Comparison of ENCODE assay signal across 20 cellular contexts in genomic region chr3:124883191-124883747, GRCh38. TPM values are rescaled to one million over a fixed set of nuclear protein-coding genes. Genes with fewer than 3 reads are reported as not detected.
A peak's percentile ranks its signal among the peaks of the same experiment; 100 is the strongest.
DNase-seq lines count a peak whose midpoint lies in the region; ATAC-seq and TF ChIP-seq lines count a peak whose summit lies in the region.
"Had no signal": no experiment of that assay in that cellular context is flagged by ENCODE, and none has a peak within 500 bp of the region (broad histone marks: within the 10 kb centered on the region; RNA-seq: fewer than 3 reads in every experiment).

No MANE protein-coding gene starts in this region.

- H3K9ac ChIP-seq in IMR-90 (ENCODE audit: low read depth, low read length), result no peak overlapping the region

- no peak overlapping the region for H3K4me2 ChIP-seq in IMR-90 (ENCODE audit: low read depth, low read length)

- no peak for TF ChIP-seq RAD21 in IMR-90 (IDR thresholded peaks at IDR 0.05; ENCODE audit: low read length)

- H3K4me1 ChIP-seq in IMR-90 (ENCODE audit: control insufficient read depth, insufficient read depth, low read length) (peaks cover 25% of the 10 kb centered on the region), tibial artery (peaks cover 4 to 82% (median 54%) of the 10 kb centered on the region in 4 donors)

- peaks cover 11 to 63% of the 10 kb centered on the region in 2 experiments; a peak in 3 of 4 replicates for H3K79me1 ChIP-seq in IMR-90 (ENCODE audit: low read depth in 1 of 2, low read length in 2 of 2)

- WGBS in IMR-90 (ENCODE audit: extremely low coverage in 2 of 2, insufficient read length in 1 of 2), 2 experiments, result 100% methylated on average over 1 of the region's 5 CpGs; no CpG with 5 or more reads in 1 of the 2 experiments

- H2AK9ac ChIP-seq in IMR-90 (replicated peaks; ENCODE audit: low read depth, low read length, poor library complexity), result peak overlapping the region; percentile 12

- H3K27me3 ChIP-seq in IMR-90 (ENCODE audit: control insufficient read depth, insufficient read depth, low read length) (no peaks in the 10 kb centered on the region), brain microvascular endothelial cell (replicated peaks) (no peaks in the 10 kb centered on the region), tibial artery (no peaks in the 10 kb centered on the region)
- H3K27me3 ChIP-seq: thyroid gland had no signal

- H3K4ac ChIP-seq in IMR-90 (ENCODE audit: low read depth, low read length), result peak overlapping the region; percentile 87

- no peak for ATAC-seq in IMR-90 (ENCODE audit: low read depth)
- ATAC-seq: activated T-cell treated with anti-CD3 and anti-CD28 coated beads, Interleukin-2, amount 50 U/mL, for 72 hours; K562 had no signal

- dilution Hi-C loops in IMR-90 (cut with HindIII; ENCODE audit: low sequenced_read_pairs, unreplicated experiment), result loop anchor here (25.0 kb wide), 1 partner anchor 121 kb away; no protein-coding TSS in a partner anchor

- no peak overlapping the region for H3K4me3 Mint-ChIP-seq in activated CD4-positive, alpha-beta memory T cell treated with anti-CD3 and anti-CD28 coated beads, Interleukin-2, amount 10 ng/mL, durations not matched to agents 7 days and 5 days
- no peak overlapping the region for H3K4me3 Mint-ChIP-seq in glutamatergic neuron (ENCODE audit: unreplicated experiment)
- H3K4me3 Mint-ChIP-seq: activated naive CD8-positive, alpha-beta T cell treated with anti-CD3 and anti-CD28 coated beads for 36 hours; activated T-cell treated with anti-CD3 and anti-CD28 coated beads, Interleukin-2, amount 50 U/mL, for 72 hours had no signal

- BruUV-seq in IMR-90 (replicated peaks; lab: Mats Ljungman, UMichigan), result no TSS peak

- H4K5ac ChIP-seq in IMR-90 (ENCODE audit: low read depth, low read length), result peak overlapping the region; percentile 52

- no peak overlapping the region for H3K56ac ChIP-seq in IMR-90 (ENCODE audit: extremely low read depth, insufficient read depth, low read length)

- H2AK5ac ChIP-seq in IMR-90 (ENCODE audit: low read depth, low read length), result peak overlapping the region; percentile 82

- H3K9me3 ChIP-seq in IMR-90 (ENCODE audit: control insufficient read depth, insufficient read depth, low read length), result no peaks in the 10 kb centered on the region
- no peaks in the 10 kb centered on the region for H3K9me3 ChIP-seq in tibial artery
- H3K9me3 ChIP-seq: thyroid gland had no signal

- CTCF ChIA-PET in IMR-90 (lab: Yijun Ruan, JAX), result interaction anchor here (1.6 kb wide), 1 partner anchor 18 kb away, joined by 3 read pairs; no protein-coding TSS in a partner anchor
- CTCF ChIA-PET in activated CD4-positive, alpha-beta memory T cell treated with anti-CD3 and anti-CD28 coated beads, Interleukin-2, amount 10 ng/mL, durations not matched to agents 7 days and 5 days (lab: Charles Lee), result no interaction called here

- no peaks in the 10 kb centered on the region for H3K9me3 Mint-ChIP-seq in activated CD4-positive, alpha-beta memory T cell treated with anti-CD3 and anti-CD28 coated beads, Interleukin-2, amount 10 ng/mL, durations not matched to agents 7 days and 5 days
- H3K9me3 Mint-ChIP-seq in glutamatergic neuron (ENCODE audit: unreplicated experiment), result peaks cover 2% of the 10 kb centered on the region
- H3K9me3 Mint-ChIP-seq: activated naive CD8-positive, alpha-beta T cell treated with anti-CD3 and anti-CD28 coated beads for 36 hours; activated T-cell treated with anti-CD3 and anti-CD28 coated beads, Interleukin-2, amount 50 U/mL, for 72 hours had no signal

- peak overlapping the region; percentile 60 for H3K23ac ChIP-seq in IMR-90 (ENCODE audit: low read depth, low read length)

- no peak for TF ChIP-seq CTCF in IMR-90 (conservative IDR thresholded peaks at IDR 0.05; ENCODE audit: low read depth, low read length)
- TF ChIP-seq CTCF in brain microvascular endothelial cell (IDR thresholded peaks at IDR 0.05; ENCODE audit: low read depth, low read length, missing control alignments), result no peak
- no peak for TF ChIP-seq CTCF in tibial artery (IDR thresholded peaks at IDR 0.05)
- TF ChIP-seq CTCF in glutamatergic neuron (IDR thresholded peaks at IDR 0.05; ENCODE audit: partially characterized antibody, unreplicated experiment), result no peak

- H2BK5ac ChIP-seq in IMR-90 (ENCODE audit: low read depth, low read length, poor library complexity, severe bottlenecking), result peak overlapping the region; percentile 22

- DNase-seq in IMR-90 (no peak), brain microvascular endothelial cell (no peak), mesenteric fat pad (ENCODE audit: low spot score) (peak; percentile 14), tibial artery (no peak), NCI-H1417 (lab: John Stamatoyannopoulos, UW) (no peak), glutamatergic neuron (no peak)
- DNase-seq in activated CD4-positive, alpha-beta memory T cell treated with anti-CD3 and anti-CD28 coated beads, Interleukin-2, amount 10 ng/mL, durations not matched to agents 7 days and 5 days, result no peak
- DNase-seq: activated CD4-positive, alpha-beta T cell treated with anti-CD3 and anti-CD28 coated beads, Interleukin-2, amount 50 U/mL, for 48 hours; activated naive CD8-positive, alpha-beta T cell treated with anti-CD3 and anti-CD28 coated beads for 36 hours; activated T-cell treated with anti-CD3 and anti-CD28 coated beads, Interleukin-2, amount 50 U/mL, for 72 hours; C1 segment of cervical spinal cord; cerebellar nuclear complex; DMS53; islet precursor cell; NCI-H1092; NCI-H2107; thyroid gland had no signal

- peak overlapping the region in 1 of 2 experiments; percentile 61; a peak in 2 of 4 replicates for H4K8ac ChIP-seq in IMR-90 (ENCODE audit: low read depth in 2 of 2, low read length in 2 of 2)

- peak overlapping the region; percentile 60 for H4K91ac ChIP-seq in IMR-90 (ENCODE audit: insufficient read depth, low read depth, low read length)

- TF ChIP-seq POLR2A in IMR-90 (IDR thresholded peaks at IDR 0.05; ENCODE audit: low read depth, low read length), result no peak

- peak overlapping the region; percentile 80 for H2BK120ac ChIP-seq in IMR-90 (ENCODE audit: low read depth, low read length)

- intact Hi-C loops in IMR-90 (cut with micrococcal nuclease) (no loop called here), tibial artery (cut with DNase I; ENCODE audit: low total_unique reads) (loop anchor here (10.0 kb wide), 1 partner anchor 48 kb away; no protein-coding TSS in a partner anchor)

- peak overlapping the region; percentile 20 for H3K18ac ChIP-seq in IMR-90 (ENCODE audit: low read depth, low read length)

- in situ Hi-C loops in IMR-90 (cut with MboI; ENCODE audit: low sequenced_read_pairs), result no loop called here
- in situ Hi-C loops in brain microvascular endothelial cell (cut with HindIII; ENCODE audit: low pct_ligation_motif_present, low sequenced_read_pairs), result loop anchor here (25.0 kb wide), 1 partner anchor 121 kb away; no protein-coding TSS in a partner anchor

- H3K4me1 Mint-ChIP-seq in activated CD4-positive, alpha-beta memory T cell treated with anti-CD3 and anti-CD28 coated beads, Interleukin-2, amount 10 ng/mL, durations not matched to agents 7 days and 5 days, result peaks cover 19% of the 10 kb centered on the region
- H3K4me1 Mint-ChIP-seq in glutamatergic neuron (ENCODE audit: low read depth, unreplicated experiment), result peaks cover 13% of the 10 kb centered on the region

- H2BK15ac ChIP-seq in IMR-90 (ENCODE audit: low read depth, low read length), result peak overlapping the region; percentile 82

- H3K4me3 ChIP-seq in IMR-90 (ENCODE audit: insufficient read depth, low read depth, low read length), result no peak overlapping the region
- no peak overlapping the region for H3K4me3 ChIP-seq in brain microvascular endothelial cell (ENCODE audit: low read depth, low read length)
- no peak overlapping the region for H3K4me3 ChIP-seq in tibial artery
- H3K4me3 ChIP-seq: K562, skin epidermis, thyroid gland had no signal

- H2AFZ ChIP-seq in IMR-90 (replicated peaks; ENCODE audit: low read length, poor library complexity), result no peak overlapping the region

- no peaks in the 10 kb centered on the region for H3K36me3 Mint-ChIP-seq in activated CD4-positive, alpha-beta memory T cell treated with anti-CD3 and anti-CD28 coated beads, Interleukin-2, amount 10 ng/mL, durations not matched to agents 7 days and 5 days (ENCODE audit: low read depth)
- H3K36me3 Mint-ChIP-seq in glutamatergic neuron (ENCODE audit: unreplicated experiment), result no peaks in the 10 kb centered on the region
- H3K36me3 Mint-ChIP-seq: activated naive CD8-positive, alpha-beta T cell treated with anti-CD3 and anti-CD28 coated beads for 36 hours had no signal

- H3K36me3 ChIP-seq in IMR-90 (ENCODE audit: control insufficient read depth, insufficient read depth, low read length), result no peaks in the 10 kb centered on the region; the same call in none of the 2 replicates
- no peaks in the 10 kb centered on the region for H3K36me3 ChIP-seq in brain microvascular endothelial cell (replicated peaks)
- no peaks in the 10 kb centered on the region for H3K36me3 ChIP-seq in tibial artery
- H3K36me3 ChIP-seq: thyroid gland had no signal

- POLR2A ChIA-PET in IMR-90 (lab: Charles Lee; ENCODE audit: unreplicated experiment), result no interaction called here
- POLR2A ChIA-PET in activated CD4-positive, alpha-beta memory T cell treated with anti-CD3 and anti-CD28 coated beads, Interleukin-2, amount 10 ng/mL, durations not matched to agents 7 days and 5 days (lab: Charles Lee), result no interaction called here

- H3K14ac ChIP-seq in IMR-90 (replicated peaks; ENCODE audit: low read depth, low read length), result peak overlapping the region; percentile 81

- H2BK20ac ChIP-seq in IMR-90 (ENCODE audit: low read depth, low read length), result peak overlapping the region; percentile 66

- H3K27ac Mint-ChIP-seq in activated CD4-positive, alpha-beta memory T cell treated with anti-CD3 and anti-CD28 coated beads, Interleukin-2, amount 10 ng/mL, durations not matched to agents 7 days and 5 days, result no peak overlapping the region
- H3K27ac Mint-ChIP-seq in glutamatergic neuron (ENCODE audit: unreplicated experiment), result no peak overlapping the region
- H3K27ac Mint-ChIP-seq: activated naive CD8-positive, alpha-beta T cell treated with anti-CD3 and anti-CD28 coated beads for 36 hours; activated T-cell treated with anti-CD3 and anti-CD28 coated beads, Interleukin-2, amount 50 U/mL, for 72 hours had no signal

- peaks cover 54% of the 10 kb centered on the region for H3K27me3 Mint-ChIP-seq in activated CD4-positive, alpha-beta memory T cell treated with anti-CD3 and anti-CD28 coated beads, Interleukin-2, amount 10 ng/mL, durations not matched to agents 7 days and 5 days
- H3K27me3 Mint-ChIP-seq in glutamatergic neuron (ENCODE audit: unreplicated experiment), result peaks cover 9% of the 10 kb centered on the region

- peaks cover 33% of the 10 kb centered on the region for H3K9me1 ChIP-seq in IMR-90 (ENCODE audit: insufficient read depth, low read length)

- H4K20me1 ChIP-seq in IMR-90 (ENCODE audit: insufficient read depth, low read length), result peaks cover 12% of the 10 kb centered on the region

- H3K27ac ChIP-seq in IMR-90 (ENCODE audit: insufficient read depth, low read length), result no peak overlapping the region; the same call in 1 of the 2 replicates
- peak overlapping the region; percentile 57 for H3K27ac ChIP-seq in brain microvascular endothelial cell
- peak overlapping the region; percentile 98 to 99 for H3K27ac ChIP-seq in tibial artery
- H3K27ac ChIP-seq: thyroid gland had no signal

RNA-seq across cellular contexts. Expression of gene ITGB5, which starts 3.9 kb away (rescaled TPM):
- 71.7 and 85.0 TPM in 2 replicates for total RNA-seq in IMR-90 (2012; rRNA removed)
- polyA plus RNA-seq in IMR-90 (2012; rRNA removed), result 101 and 102 TPM in 2 replicates
- polyA plus RNA-seq in IMR-90 (2012; cell fraction: cytosol; rRNA removed), result 155 and 524 TPM in 2 replicates
- polyA plus RNA-seq in IMR-90 (2012; cell fraction: nucleus; rRNA removed; ENCODE audit: low replicate concordance), result 43.5 and 72.2 TPM in 2 replicates
- 339 TPM for total RNA-seq in mesenteric fat pad
- under 1 TPM; 0.05 to 0.40 TPM for total RNA-seq in activated CD4-positive, alpha-beta memory T cell treated with anti-CD3 and anti-CD28 coated beads, Interleukin-2, amount 10 ng/mL, durations not matched to agents 7 days and 5 days
- 12.8 TPM for total RNA-seq in glutamatergic neuron (ENCODE audit: unreplicated experiment)

RNA-seq across cellular contexts. Expression of gene MUC13, which starts 51.3 kb away (rescaled TPM):
- total RNA-seq in IMR-90 (2012; rRNA removed) (not detected in 2 replicates), mesenteric fat pad (0.58 TPM), glutamatergic neuron (ENCODE audit: unreplicated experiment) (not detected)
- polyA plus RNA-seq in IMR-90 (2012; rRNA removed), result not detected in 2 replicates
- not detected in 2 replicates for polyA plus RNA-seq in IMR-90 (2012; cell fraction: cytosol; rRNA removed)
- 0.05 and 0.07 TPM in 2 replicates for polyA plus RNA-seq in IMR-90 (2012; cell fraction: nucleus; rRNA removed; ENCODE audit: low replicate concordance)
- total RNA-seq in activated CD4-positive, alpha-beta memory T cell treated with anti-CD3 and anti-CD28 coated beads, Interleukin-2, amount 10 ng/mL, durations not matched to agents 7 days and 5 days, result not detected
- total RNA-seq: activated naive CD8-positive, alpha-beta T cell treated with anti-CD3 and anti-CD28 coated beads for 36 hours; activated T-cell treated with anti-CD3 and anti-CD28 coated beads, Interleukin-2, amount 50 U/mL, for 72 hours; omental fat pad; thyroid gland had no signal
- polyA plus RNA-seq: K562 had no signal
